Comparison of ENCODE assay signal across 7 cellular contexts in genomic region chr7:32663805-32664211, GRCh38.
DNase-seq lines count a peak whose midpoint lies in the region; ATAC-seq, FAIRE-seq and TF ChIP-seq lines count a peak whose summit lies in the region.
"Not testable (repeated sequence)": the region's sequence is repeated elsewhere in the genome, so short reads cannot be mapped to it uniquely, and the experiment has no call there.

No MANE protein-coding gene starts in this region.

- not testable (repeated sequence) for H3K14ac ChIP-seq in mesenchymal stem cell (ENCODE audit: low read length in 2 of 2)

- H3K18ac ChIP-seq in mesenchymal stem cell (ENCODE audit: low read depth in 1 of 2, low read length in 2 of 2) = not testable (repeated sequence)

- TF ChIP-seq RAD21 in K562 (CRISPR knock-in tag; conservative IDR thresholded peaks at IDR 0.05 in 1 of 2, IDR thresholded peaks at IDR 0.05 in 1 of 2) = not testable (repeated sequence)

- CTCF ChIA-PET in K562 (lab: Yijun Ruan, JAX; ENCODE audit: low intra/inter-chr PET ratio) = not testable (repeated sequence)

- peak; percentile 99 for FAIRE-seq in K562 (lab: Jason Lieb, UNC)

- not testable (repeated sequence) for H3K23ac ChIP-seq in mesenchymal stem cell (ENCODE audit: low read length in 2 of 2)

- not testable (repeated sequence) for H3K27ac ChIP-seq in GM23338 (ENCODE audit: low read depth); right cardiac atrium (ENCODE audit: low read length); mesenchymal stem cell (ENCODE audit: low read length, poor library complexity, severe bottlenecking)
- peak overlapping the region; percentile 94 for H3K27ac ChIP-seq in K562 (ENCODE audit: extremely low read depth, low read depth, low read length)

- peak overlapping the region; percentile 80 for H2AK5ac ChIP-seq in mesenchymal stem cell (ENCODE audit: low read length, severe bottlenecking)

- TF ChIP-seq EP300 in K562 (IDR thresholded peaks at IDR 0.05; ENCODE audit: low read length) = 0 out of 2 replicates have a peak, but pooled peaks have one; percentile 10

- not testable (repeated sequence) for H3K27me3 ChIP-seq in GM23338 (ENCODE audit: insufficient read depth); K562 (ENCODE audit: control insufficient read depth in 2 of 2, insufficient read depth in 2 of 2, low read length in 2 of 2); right cardiac atrium (ENCODE audit: control insufficient read depth, insufficient read depth); mesenchymal stem cell (ENCODE audit: control insufficient read depth in 1 of 2, insufficient read depth in 1 of 2, low read length in 2 of 2); neuron (ENCODE audit: insufficient read depth, low read length)

- POLR2A ChIA-PET in K562 (lab: Yijun Ruan, JAX) = interaction anchor here (0.7 to 1.2 kb wide), 3 partner anchors 12 to 53 kb away, joined by 3 read pairs; no protein-coding TSS in a partner anchor

- H3K9me3 Mint-ChIP-seq in GM23338 = not testable (repeated sequence)

- not testable (repeated sequence) for H3K9me2 ChIP-seq in GM23338 (ENCODE audit: insufficient read depth)

- not testable (repeated sequence) for H3K36me3 ChIP-seq in GM23338 (ENCODE audit: insufficient read depth); K562 (ENCODE audit: control insufficient read depth, insufficient read depth, low read length); mesenchymal stem cell (ENCODE audit: control insufficient read depth in 1 of 2, insufficient read depth in 2 of 2, low read depth in 1 of 2, low read length in 2 of 2); neuron (ENCODE audit: insufficient read depth, low read length)

- not testable (repeated sequence) for H2BK120ac ChIP-seq in mesenchymal stem cell (ENCODE audit: low read depth, low read length)

- in situ Hi-C loops in K562 (cut with MboI) = not testable (repeated sequence)

- not testable (repeated sequence) for H4K91ac ChIP-seq in mesenchymal stem cell (ENCODE audit: low read length)

- not testable (repeated sequence) for H2BK12ac ChIP-seq in mesenchymal stem cell (ENCODE audit: low read length in 2 of 2)

- not testable (repeated sequence) for H2BK5ac ChIP-seq in mesenchymal stem cell (ENCODE audit: low read depth, low read length, poor library complexity, severe bottlenecking)

- H2BK15ac ChIP-seq in mesenchymal stem cell (ENCODE audit: low read depth, poor library complexity, severe bottlenecking) = not testable (repeated sequence)

- intact Hi-C loops in K562 (cut with micrococcal nuclease) = loop anchor here (10.0 kb wide), 1 partner anchor 169 kb away; the partner anchor contains the start of genes AVL9 and LSM5
- intact Hi-C loops in Right ventricle myocardium superior (cut with DNase I); right cardiac atrium (cut with DNase I): not testable (repeated sequence)

- H3K4me1 ChIP-seq in GM23338 (ENCODE audit: insufficient read depth); right cardiac atrium (ENCODE audit: control insufficient read depth, insufficient read depth, low read length); mesenchymal stem cell (ENCODE audit: control insufficient read depth, insufficient read depth, low read depth, low read length); neuron (ENCODE audit: insufficient read depth, low read length): not testable (repeated sequence)
- peaks cover 8 to 44% of the 10 kb centered on the region in 2 experiments for H3K4me1 ChIP-seq in K562 (replicated peaks in 1 of 2; ENCODE audit: control insufficient read depth in 2 of 2, insufficient read depth in 2 of 2, low read length in 2 of 2)

- H3K9ac ChIP-seq in K562 (ENCODE audit: insufficient read depth in 1 of 2, low read depth in 2 of 2, low read length in 2 of 2) = peak overlapping the region; percentile 50 to 75; a peak in 3 of 4 replicates
- H3K9ac ChIP-seq in mesenchymal stem cell (ENCODE audit: low read length) = not testable (repeated sequence)

- H3K4me3 ChIP-seq in GM23338; K562; right cardiac atrium (ENCODE audit: low read length); mesenchymal stem cell (ENCODE audit: insufficient read depth in 1 of 2, low read depth in 1 of 2, low read length in 2 of 2); neuron (ENCODE audit: low read length): not testable (repeated sequence)

- peak; percentile 67 for TF ChIP-seq POLR2A in K562 (conservative IDR thresholded peaks at IDR 0.05)

- WGBS in K562 (ENCODE audit: insufficient coverage, low coverage, missing lambda C conversion rate) = 0% methylated on average over 4 of the region's 5 CpGs
- whole genome bisulfite sequencing in right cardiac atrium = 79% methylated on average over 5 of the region's 5 CpGs
- 43% methylated on average over 4 of the region's 5 CpGs for WGBS in mesenchymal stem cell

- not testable (repeated sequence) for H4K8ac ChIP-seq in mesenchymal stem cell (ENCODE audit: low read length)

- peak overlapping the region; percentile 36; the same call in 1 of the 2 replicates for H3K27ac Mint-ChIP-seq in GM23338

- H3K9me1 ChIP-seq in K562 (ENCODE audit: control insufficient read depth, insufficient read depth, low read length) = not testable (repeated sequence)

- ATAC-seq in GM23338 (peak; percentile 54), K562 (peak; percentile 88), Right ventricle myocardium superior (ENCODE audit: poor library complexity) (peak; percentile 71), right cardiac atrium (peak; percentile 65 to 81)

- H3K36me3 Mint-ChIP-seq in GM23338 (ENCODE audit: low read depth) = peaks cover 17% of the 10 kb centered on the region

- not testable (repeated sequence) for DNase-seq in GM23338 (ENCODE audit: low spot score); Right ventricle myocardium superior; right cardiac atrium; mesenchymal stem cell
- peak; percentile 75 for DNase-seq in OCI-M1 (lab: John Stamatoyannopoulos, UW)
- peak in 1 of 4 experiments; percentile 64 for DNase-seq in K562 (ENCODE audit: extremely low read depth in 1 of 4, low spot score in 3 of 4)

- peaks cover 40% of the 10 kb centered on the region for H3K4me1 Mint-ChIP-seq in GM23338

- not testable (repeated sequence) for H3K79me2 ChIP-seq in GM23338 (replicated peaks; ENCODE audit: insufficient read depth); K562 (ENCODE audit: control insufficient read depth, insufficient read depth, low read length)

- H4K20me1 ChIP-seq in GM23338 (replicated peaks; ENCODE audit: insufficient read depth); K562 (replicated peaks; ENCODE audit: control insufficient read depth, insufficient read depth, low read length): not testable (repeated sequence)

- not testable (repeated sequence) for H3K79me1 ChIP-seq in mesenchymal stem cell (replicated peaks; ENCODE audit: low read length, poor library complexity, severe bottlenecking)

- H3K4ac ChIP-seq in mesenchymal stem cell (ENCODE audit: low read depth in 1 of 2, low read length in 2 of 2) = not testable (repeated sequence)

- TF ChIP-seq CTCF in GM23338 (conservative IDR thresholded peaks at IDR 0.05; ENCODE audit: low read depth in 2 of 2); K562 (IDR thresholded peaks at IDR 0.05 in 2 of 3, conservative IDR thresholded peaks at IDR 0.05 in 1 of 3; ENCODE audit: insufficient read depth in 2 of 3, low read depth in 1 of 3, low read length in 3 of 3): not testable (repeated sequence)

- not testable (repeated sequence) for H3K4me2 ChIP-seq in GM23338; mesenchymal stem cell (ENCODE audit: low read length, poor library complexity, severe bottlenecking)
- peak overlapping the region; percentile 67 for H3K4me2 ChIP-seq in K562 (ENCODE audit: insufficient read depth, low read length)

- not testable (repeated sequence) for H3F3A ChIP-seq in GM23338 (replicated peaks; ENCODE audit: low read depth)

- H3K4me3 Mint-ChIP-seq in GM23338 = peak overlapping the region; percentile 8; the same call in 1 of the 3 replicates

- not testable (repeated sequence) for H3K27me3 Mint-ChIP-seq in GM23338 (ENCODE audit: insufficient read depth, low read depth, poor library complexity)

- H2AFZ ChIP-seq in GM23338 (0 out of 2 replicates have a peak overlapping the region, but pooled peaks have one; percentile 2), K562 (ENCODE audit: low read depth, low read length) (peak overlapping the region; percentile 88), neuron (ENCODE audit: low read depth, low read length) (peak overlapping the region; percentile 47)
- not testable (repeated sequence) for H2AFZ ChIP-seq in mesenchymal stem cell (ENCODE audit: low read depth, low read length)

- not testable (repeated sequence) for BruUV-seq in K562 (replicated peaks; lab: Mats Ljungman, UMichigan)

- H3K9me3 ChIP-seq in K562 (replicated peaks; ENCODE audit: control insufficient read depth, insufficient read depth, low read depth, low read length); right cardiac atrium (ENCODE audit: control insufficient read depth, low read length); mesenchymal stem cell (ENCODE audit: control insufficient read depth, low read length); neuron (ENCODE audit: low read length): not testable (repeated sequence)

TF ChIP-seq in K562, 482 proteins besides CTCF, POLR2A, EP300 and RAD21 (continues in another document):
- TF ChIP-seq CREM (IDR thresholded peaks at IDR 0.05; ENCODE audit: low read depth) (peak; percentile 67), CXXC5 (CRISPR knock-in tag; IDR thresholded peaks at IDR 0.05) (peak; percentile 61), ZNF197 (CRISPR knock-in tag; IDR thresholded peaks at IDR 0.05; ENCODE audit: low read depth) (peak; percentile 9; the same call in 1 of the 2 replicates), PKNOX1 (IDR thresholded peaks at IDR 0.05) (peak; percentile 75), L3MBTL2 (IDR thresholded peaks at IDR 0.05) (peak; percentile 65; the same call in 1 of the 2 replicates), ATF1 (tag; IDR thresholded peaks at IDR 0.05) (peak; percentile 86)
- not testable (repeated sequence) for TF ChIP-seq ATF1 (CRISPR knock-in tag; IDR thresholded peaks at IDR 0.05)
